Comparison of ENCODE assay signal across 10 cellular contexts in genomic region chr6:122775975-122776374, GRCh38. TPM values are rescaled to one million over a fixed set of nuclear protein-coding genes. Genes with fewer than 3 reads are reported as not detected.
"Had no signal": no experiment of that assay in that cellular context is flagged by ENCODE, and none has a peak within 500 bp of the region (broad histone marks: within the 10 kb centered on the region; RNA-seq: fewer than 3 reads in every experiment).

No MANE protein-coding gene starts in this region.

- DNase-seq: H9, HCEC 1CT, HFFc6, KG1 had no signal

- H3K4me3 Mint-ChIP-seq: GM23338, H9, HFFc6, IgD-negative memory B cell had no signal

- H3K27ac Mint-ChIP-seq: GM23338, H9, HFFc6 had no signal

- ATAC-seq: GM23338 had no signal

- H3K9me3 Mint-ChIP-seq: GM23338, H9, HFFc6 had no signal

- H3K4me2 ChIP-seq: GM23338 had no signal

- FAIRE-seq: H1, H54 had no signal

- H3K4me3 ChIP-seq: GM23338 had no signal

- H3K27ac ChIP-seq: HL-60 had no signal

- H2AFZ ChIP-seq: GM23338 had no signal

RNA-seq across cellular contexts. Expression of gene FABP7, which starts 3.5 kb away (rescaled TPM):
- total RNA-seq: HFFc6, HT1080 had no signal
- polyA plus RNA-seq: IgD-negative memory B cell had no signal
